In genomic region chr16:89657442-89658220, GRCh38 we compare ENCODE assay signal across 7 cellular contexts. TPM values are rescaled to one million over a fixed set of nuclear protein-coding genes. Genes with fewer than 3 reads are reported as not detected.
DNase-seq lines count a peak whose midpoint lies in the region; ATAC-seq, FAIRE-seq and TF ChIP-seq lines count a peak whose summit lies in the region.

Gene CHMP1A (minus strand): TSS chr16:89657708. CDS start chr16:89657588, 120 bp downstream.
Gene SPATA33 (plus strand): TSS chr16:89657836. CDS start chr16:89657912, 76 bp downstream.

- no peak for FAIRE-seq in astrocyte (lab: Jason Lieb, UNC)

- H3K27me3 ChIP-seq in astrocyte (ENCODE audit: insufficient read depth, low read length) (no peaks in the 10 kb centered on the region), hepatocyte (no peaks in the 10 kb centered on the region)

- H3K79me2 ChIP-seq in astrocyte (ENCODE audit: insufficient read depth, low read length): peaks cover 73% of the 10 kb centered on the region
- H3K79me2 ChIP-seq in hepatocyte: peaks cover 59% of the 10 kb centered on the region

- peak within 1 kb of the TSS; percentile 78 for H3K27ac Mint-ChIP-seq in astrocyte (ENCODE audit: unreplicated experiment)

- no peak for TF ChIP-seq CTCF in astrocyte (IDR thresholded peaks at IDR 0.05; ENCODE audit: insufficient read depth, low read depth, low read length)
- no peak for TF ChIP-seq CTCF in hepatocyte (IDR thresholded peaks at IDR 0.05; ENCODE audit: poor library complexity)
- no peak for TF ChIP-seq CTCF in retinal pigment epithelial cell (conservative IDR thresholded peaks at IDR 0.05; ENCODE audit: low read depth, low read length)

- ATAC-seq in GM18505 (IDR thresholded peaks at IDR 0.05; ENCODE audit: unreplicated experiment) (peak; percentile 89), HG02870 (IDR thresholded peaks at IDR 0.05; ENCODE audit: unreplicated experiment) (peak; percentile 85)

- H3K27ac ChIP-seq in astrocyte (ENCODE audit: low read depth, low read length) (peak within 1 kb of the TSS; percentile 72), hepatocyte (peak within 1 kb of the TSS; percentile 94)

- no peaks in the 10 kb centered on the region for H3K27me3 Mint-ChIP-seq in astrocyte (ENCODE audit: low read depth, unreplicated experiment)

- H3K36me3 ChIP-seq in astrocyte (ENCODE audit: insufficient read depth, low read length) (no peaks in the 10 kb centered on the region), hepatocyte (replicated peaks; ENCODE audit: insufficient read depth, low read depth) (no peaks in the 10 kb centered on the region)

- peak within 1 kb of the TSS; percentile 81 for H3K4me3 ChIP-seq in astrocyte (ENCODE audit: insufficient read depth, low read depth, low read length)
- peak within 1 kb of the TSS; percentile 93 for H3K4me3 ChIP-seq in hepatocyte
- H3K4me3 ChIP-seq in retinal pigment epithelial cell (ENCODE audit: low read length): peak within 1 kb of the TSS; percentile 97

- peak within 1 kb of the TSS; percentile 78 for H2AFZ ChIP-seq in astrocyte (ENCODE audit: low read depth, low read length)
- peak within 1 kb of the TSS; percentile 66 for H2AFZ ChIP-seq in hepatocyte

- H3K4me1 ChIP-seq in astrocyte (ENCODE audit: insufficient read depth, low read length): peaks cover 12% of the 10 kb centered on the region
- H3K4me1 ChIP-seq in hepatocyte (ENCODE audit: insufficient read depth): peaks cover 14% of the 10 kb centered on the region

- TF ChIP-seq POLR2A in GM18505 (IDR thresholded peaks at IDR 0.05; ENCODE audit: borderline replicate concordance, extremely low read depth, insufficient read depth, insufficient read length): peak; percentile 80

- peak within 1 kb of the TSS; percentile 92 for H3K4me3 Mint-ChIP-seq in astrocyte (ENCODE audit: unreplicated experiment)

- no peaks in the 10 kb centered on the region for H3K9me2 ChIP-seq in hepatocyte (replicated peaks; ENCODE audit: insufficient read depth)

- H3K9me3 ChIP-seq in astrocyte (ENCODE audit: insufficient read depth, low read depth, low read length) (no peaks in the 10 kb centered on the region), hepatocyte (ENCODE audit: low read depth) (no peaks in the 10 kb centered on the region)

- peak within 1 kb of the TSS; percentile 98 for H3K9ac ChIP-seq in astrocyte (ENCODE audit: low read length)

- H3K9me3 Mint-ChIP-seq in astrocyte (ENCODE audit: unreplicated experiment): peaks cover 4% of the 10 kb centered on the region

- H4K20me1 ChIP-seq in astrocyte (ENCODE audit: insufficient read depth, low read length): peaks cover 35% of the 10 kb centered on the region
- H4K20me1 ChIP-seq in hepatocyte (ENCODE audit: insufficient read depth, poor library complexity, severe bottlenecking): no peaks in the 10 kb centered on the region

- peaks cover 16% of the 10 kb centered on the region for H3K36me3 Mint-ChIP-seq in astrocyte (ENCODE audit: low read depth, unreplicated experiment)

- H3K4me2 ChIP-seq in astrocyte (ENCODE audit: low read length) (peak within 1 kb of the TSS; percentile 86), hepatocyte (peak within 1 kb of the TSS; percentile 99)

- WGBS in hepatocyte (ENCODE audit: low lambda C conversion rate, missing lambda C conversion rate): under 1% methylated on average over 61 of the region's 99 CpGs

- H3K4me1 Mint-ChIP-seq in astrocyte (ENCODE audit: low read depth, unreplicated experiment): peaks cover 9% of the 10 kb centered on the region

- peak; percentile 76 to 87 for DNase-seq in NCI-H1930 (lab: John Stamatoyannopoulos, UW)
- peak; percentile 86 for DNase-seq in T-helper 22 cell (ENCODE audit: low read depth)
- peak; percentile 54 for DNase-seq in astrocyte (ENCODE audit: low read depth)
- DNase-seq in hepatocyte (ENCODE audit: low spot score): peak; percentile 95
- DNase-seq in retinal pigment epithelial cell (ENCODE audit: low read depth): peak; percentile 34

RNA-seq across cellular contexts. Expression of gene CHMP1A, which starts in this region (rescaled TPM):
- total RNA-seq in astrocyte (84.2 and 85.7 TPM in 2 replicates), hepatocyte (73.2 and 78.7 TPM in 2 replicates)
- 101 and 104 TPM in 2 replicates for polyA plus RNA-seq in hepatocyte

RNA-seq across cellular contexts. Expression of gene SPATA33, which starts in this region (rescaled TPM):
- total RNA-seq in astrocyte (11.8 and 12.3 TPM in 2 replicates), hepatocyte (3.6 and 4.4 TPM in 2 replicates)
- polyA plus RNA-seq in hepatocyte: 16.8 and 17.9 TPM in 2 replicates

Comparison
In these comparisons a context has a peak if more than half of its experiments do, and no peak if none do; other contexts are left out.
1. Peak in every context shown above with its lines: DNase-seq, ATAC-seq, H3K4me3 ChIP-seq and H3K27ac ChIP-seq.
2. DNase-seq: peak in every context shown above with its lines; median percentile 95 in hepatocyte; 86 in T-helper 22 cell; 82 in NCI-H1930; 54 in astrocyte; 34 in retinal pigment epithelial cell.